1 cellular context compared by ENCODE assay signal in the genomic region with DNA sequence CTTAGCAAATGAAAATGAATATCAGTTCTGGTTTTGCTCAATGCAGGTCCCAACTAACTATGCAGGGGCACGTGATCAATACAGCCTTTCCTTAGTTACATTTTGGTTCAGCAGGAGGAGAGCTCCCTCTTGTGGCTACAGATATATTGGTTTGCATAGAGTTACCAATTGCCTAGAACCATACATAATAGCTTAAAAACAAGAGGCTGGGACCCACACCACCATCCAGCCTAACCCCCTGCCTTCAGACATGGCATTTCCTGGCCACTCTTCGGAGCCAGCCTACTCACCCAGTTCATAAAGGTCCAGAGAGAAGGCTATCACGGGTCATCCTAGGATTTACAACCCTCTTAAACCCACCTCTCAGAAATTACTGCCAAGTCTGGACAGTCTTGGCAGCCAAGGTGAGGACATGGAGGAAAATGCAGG.
TF ChIP-seq lines count a peak whose summit lies in the region.

No MANE protein-coding gene starts in this region.

TF ChIP-seq in H1, 55 proteins besides CTCF, POLR2A, EP300 and RAD21 (continued from another document):
- TF ChIP-seq, protein P1, sequence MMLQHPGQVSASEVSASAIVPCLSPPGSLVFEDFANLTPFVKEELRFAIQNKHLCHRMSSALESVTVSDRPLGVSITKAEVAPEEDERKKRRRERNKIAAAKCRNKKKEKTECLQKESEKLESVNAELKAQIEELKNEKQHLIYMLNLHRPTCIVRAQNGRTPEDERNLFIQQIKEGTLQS (IDR thresholded peaks at IDR 0.05; ENCODE audit: insufficient read depth, low read depth, low read length), result peak; percentile 92
- TF ChIP-seq, protein P2, sequence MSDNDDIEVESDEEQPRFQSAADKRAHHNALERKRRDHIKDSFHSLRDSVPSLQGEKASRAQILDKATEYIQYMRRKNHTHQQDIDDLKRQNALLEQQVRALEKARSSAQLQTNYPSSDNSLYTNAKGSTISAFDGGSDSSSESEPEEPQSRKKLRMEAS (IDR thresholded peaks at IDR 0.05), result peak; percentile 45; the same call in 1 of the 2 replicates
- TF ChIP-seq CBX5 (IDR thresholded peaks at IDR 0.05; ENCODE audit: low read depth, low read length), result no peak
- TF ChIP-seq KDM5A (IDR thresholded peaks at IDR 0.05; ENCODE audit: low read length), result no peak
